Comparison of ENCODE assay signal across 26 cellular contexts in genomic region chr3:12586403-12586802, GRCh38. TPM values are rescaled to one million over a fixed set of nuclear protein-coding genes. Genes with fewer than 3 reads are reported as not detected.
DNase-seq lines count a peak whose midpoint lies in the region; ATAC-seq and TF ChIP-seq lines count a peak whose summit lies in the region.
"Had no signal": no experiment of that assay in that cellular context is flagged by ENCODE, and none has a peak within 500 bp of the region (broad histone marks: within the 10 kb centered on the region; RNA-seq: fewer than 3 reads in every experiment).

No MANE protein-coding gene starts in this region.

- peak overlapping the region; percentile 82 for H3K27ac Mint-ChIP-seq in activated T-cell treated with anti-CD3 and anti-CD28 coated beads, Interleukin-2, amount 50 U/mL, for 24 hours
- peak overlapping the region; percentile 36 for H3K27ac Mint-ChIP-seq in CD4-positive, alpha-beta T cell
- peak overlapping the region in 4 of 6 donors; percentile 7 to 87 (median 52) for H3K27ac Mint-ChIP-seq in naive B cell

- H2AFZ ChIP-seq in OCI-LY7 (ENCODE audit: low read length) = no peak overlapping the region

- H4K20me1 ChIP-seq in OCI-LY7 (ENCODE audit: insufficient read depth, low read length) = no peaks in the 10 kb centered on the region

- H3K4me3 Mint-ChIP-seq in activated T-cell treated with anti-CD3 and anti-CD28 coated beads, Interleukin-2, amount 50 U/mL, for 24 hours = no peak overlapping the region
- H3K4me3 Mint-ChIP-seq in CD4-positive, alpha-beta T cell = no peak overlapping the region
- H3K4me3 Mint-ChIP-seq in naive B cell = no peak overlapping the region

- no peaks in the 10 kb centered on the region for H3K9me3 ChIP-seq in CD4-positive, alpha-beta T cell (ENCODE audit: control insufficient read depth, low read length)
- H3K9me3 ChIP-seq in OCI-LY7 (ENCODE audit: low read length) = no peaks in the 10 kb centered on the region
- H3K9me3 ChIP-seq: HAP-1, Peyer's patch, prostate gland, SJSA1, tibial nerve had no signal

- H3K4me1 ChIP-seq in OCI-LY7 (ENCODE audit: insufficient read depth, low read length, poor library complexity, severe bottlenecking) = no peaks in the 10 kb centered on the region
- H3K4me1 ChIP-seq: HAP-1, Peyer's patch, prostate gland had no signal

- H3K9me3 Mint-ChIP-seq in activated T-cell treated with anti-CD3 and anti-CD28 coated beads, Interleukin-2, amount 50 U/mL, for 24 hours = no peaks in the 10 kb centered on the region
- H3K9me3 Mint-ChIP-seq in CD4-positive, alpha-beta T cell = no peaks in the 10 kb centered on the region
- no peaks in the 10 kb centered on the region for H3K9me3 Mint-ChIP-seq in naive B cell

- CTCF ChIA-PET in CD4-positive, alpha-beta T cell (lab: Charles Lee) = interaction anchor here (0.6 to 1.2 kb wide), 2 partner anchors 8 to 56 kb away, joined by 3 to 4 read pairs; no protein-coding TSS in a partner anchor
- CTCF ChIA-PET in OCI-LY7 (lab: Charles Lee; ENCODE audit: unreplicated experiment) = no interaction called here

- H3K4me3 ChIP-seq in OCI-LY7 (ENCODE audit: low read depth, low read length, poor library complexity, severe bottlenecking) = no peak overlapping the region
- H3K4me3 ChIP-seq: HAP-1, lung, Peyer's patch, prostate gland, SJSA1, tibial nerve had no signal

- no peaks in the 10 kb centered on the region for H3K27me3 Mint-ChIP-seq in activated T-cell treated with anti-CD3 and anti-CD28 coated beads, Interleukin-2, amount 50 U/mL, for 24 hours
- no peaks in the 10 kb centered on the region for H3K27me3 Mint-ChIP-seq in CD4-positive, alpha-beta T cell
- no peaks in the 10 kb centered on the region for H3K27me3 Mint-ChIP-seq in naive B cell

- H3K4me1 Mint-ChIP-seq in activated T-cell treated with anti-CD3 and anti-CD28 coated beads, Interleukin-2, amount 50 U/mL, for 24 hours (ENCODE audit: low read depth) = no peaks in the 10 kb centered on the region
- H3K4me1 Mint-ChIP-seq in CD4-positive, alpha-beta T cell (ENCODE audit: low read depth) = no peaks in the 10 kb centered on the region
- H3K4me1 Mint-ChIP-seq in naive B cell = peaks cover 7 to 20% (median 13%) of the 10 kb centered on the region in 3 donors

- intact Hi-C loops in CD4-positive, alpha-beta T cell (cut with DNase I, micrococcal nuclease) = no loop called here
- intact Hi-C loops in OCI-LY7 (cut with micrococcal nuclease; ENCODE audit: unreplicated experiment) = no loop called here

- DNase-seq in activated T-cell treated with anti-CD3 and anti-CD28 coated beads, Interleukin-2, amount 50 U/mL, for 24 hours = no peak
- DNase-seq in activated T-cell treated with anti-CD3 and anti-CD28 coated beads for 4 hours = no peak
- no peak for DNase-seq in CD4-positive, alpha-beta T cell
- DNase-seq in OCI-LY7 (ENCODE audit: low spot score) = no peak
- no peak for DNase-seq in naive B cell
- DNase-seq in SHP77 (lab: John Stamatoyannopoulos, UW) = no peak
- DNase-seq in NCI-H82 (lab: John Stamatoyannopoulos, UW) = no peak
- no peak for DNase-seq in DMS 273 treated with DMSO at 0.1 percent for 48 hours (lab: John Stamatoyannopoulos, UW)
- DNase-seq: activated CD4-positive, CD25-positive, alpha-beta regulatory T cell; activated effector memory CD4-positive, alpha-beta T cell treated with Interleukin-2 at 50 U/mL for 16 hours; AML-193; DMS153; KBM-7; MM.1S; NCI-H2029 treated with DMSO at 0.1 percent for 48 hours; NCI-H2227 treated with DMSO at 0.1 percent for 48 hours; NCI-H526 treated with DMSO at 0.1 percent for 48 hours; Peyer's patch had no signal

- POLR2A ChIA-PET in CD4-positive, alpha-beta T cell (lab: Charles Lee) = interaction anchor here (1.4 kb wide), 1 partner anchor 78 kb away, joined by 3 read pairs; the partner anchor contains the start of gene RAF1
- POLR2A ChIA-PET in OCI-LY7 (lab: Charles Lee) = no interaction called here

- ATAC-seq in CD4-positive, alpha-beta T cell (ENCODE audit: poor library complexity) = no peak
- no peak for ATAC-seq in naive B cell (ENCODE audit: low read depth in 2 of 2)

- H3K27ac ChIP-seq in CD4-positive, alpha-beta T cell (ENCODE audit: low read depth, low read length) = no peak overlapping the region
- peak overlapping the region; percentile 23 for H3K27ac ChIP-seq in OCI-LY7 (ENCODE audit: low read depth, low read length, poor library complexity, severe bottlenecking)
- H3K27ac ChIP-seq: Peyer's patch, prostate gland, SJSA1 had no signal

- no peak for TF ChIP-seq CTCF in CD4-positive, alpha-beta T cell (IDR thresholded peaks at IDR 0.05)
- TF ChIP-seq CTCF in OCI-LY7 (conservative IDR thresholded peaks at IDR 0.05; ENCODE audit: low read length) = no peak

- TSS peak; percentile 26 for BruUV-seq in OCI-LY7 (replicated peaks; lab: Mats Ljungman, UMichigan)

- H3K27me3 ChIP-seq in CD4-positive, alpha-beta T cell (ENCODE audit: control insufficient read depth, insufficient read depth, low read length) = no peaks in the 10 kb centered on the region
- H3K27me3 ChIP-seq: Peyer's patch, SJSA1, tibial nerve had no signal

- H3K9me2 ChIP-seq in OCI-LY7 (ENCODE audit: insufficient read depth, low read length) = no peaks in the 10 kb centered on the region

- H3K36me3 ChIP-seq in OCI-LY7 (ENCODE audit: insufficient read depth, low read length) = peaks cover 94% of the 10 kb centered on the region

- no peak overlapping the region for H3K4me2 ChIP-seq in OCI-LY7 (ENCODE audit: low read length)

- H3K36me3 Mint-ChIP-seq in activated T-cell treated with anti-CD3 and anti-CD28 coated beads, Interleukin-2, amount 50 U/mL, for 24 hours (ENCODE audit: low read depth) = peaks cover 92% of the 10 kb centered on the region
- H3K36me3 Mint-ChIP-seq in CD4-positive, alpha-beta T cell (ENCODE audit: low read depth) = peaks cover 91% of the 10 kb centered on the region
- peaks cover 14 to 18% of the 10 kb centered on the region in 2 donors for H3K36me3 Mint-ChIP-seq in naive B cell

- no peaks in the 10 kb centered on the region for H3K79me2 ChIP-seq in OCI-LY7 (ENCODE audit: insufficient read depth, low read depth, low read length)

RNA-seq across cellular contexts. Expression of gene MKRN2, which starts 29.5 kb away (rescaled TPM):
- 10 to 100 TPM; 19.0 to 20.3 TPM for total RNA-seq in CD4-positive, alpha-beta T cell
- total RNA-seq in OCI-LY7 (2014; rRNA removed; shearing (Covaris generic)) = 19.4 and 25.7 TPM in 2 replicates
- 20.2 and 21.9 TPM in 2 replicates for total RNA-seq in OCI-LY7 (2022)
- 10 to 100 TPM; 35.7 to 54.4 (median 51.4) TPM for polyA plus RNA-seq in naive B cell (ENCODE audit: low read depth in 6 of 6)

RNA-seq across cellular contexts. Expression of gene MKRN2OS, which starts 41.1 kb away (rescaled TPM):
- total RNA-seq in CD4-positive, alpha-beta T cell = not detected
- 0.28 TPM in 1 of 2 replicates, not detected in the other for total RNA-seq in OCI-LY7 (2014; rRNA removed; shearing (Covaris generic))
- not detected in 2 replicates for total RNA-seq in OCI-LY7 (2022)
- not detected for polyA plus RNA-seq in naive B cell (ENCODE audit: low read depth in 6 of 6)
- total RNA-seq: chondrocyte, HT1080, SJSA1, skeletal muscle tissue, tibial nerve had no signal
